In genomic region chr9:78121488-78121887, GRCh38 we compare ENCODE assay signal across 8 cellular contexts.
DNase-seq lines count a peak whose midpoint lies in the region; ATAC-seq, FAIRE-seq and TF ChIP-seq lines count a peak whose summit lies in the region.

No MANE protein-coding gene starts in this region.

- H3K4me3 ChIP-seq in HFF-Myc (replicated peaks; ENCODE audit: low read depth, low read length) (no peak overlapping the region), OCI-LY7 (ENCODE audit: low read depth, low read length, poor library complexity, severe bottlenecking) (no peak overlapping the region), pancreas (no peak overlapping the region), uterus (no peak overlapping the region)

- no peaks in the 10 kb centered on the region for H3K27me3 ChIP-seq in foreskin keratinocyte
- H3K27me3 ChIP-seq in pancreas, result no peaks in the 10 kb centered on the region
- H3K27me3 ChIP-seq in uterus, result no peaks in the 10 kb centered on the region

- H3K4me3 Mint-ChIP-seq in activated T-helper 2 cell treated with anti-CD3 and anti-CD28 coated beads, Interferon-gamma antibody, Interleukin-2, Interleukin-4, amounts not matched to agents 10 μg/mL and 5 μg/mL and 100 μg/mL, durations not matched to agents 14 hours and 24 hours and 36 hours (ENCODE audit: low read depth), result no peak overlapping the region

- H2AFZ ChIP-seq in OCI-LY7 (ENCODE audit: low read length), result no peak overlapping the region

- peaks cover 7% of the 10 kb centered on the region for H3K4me1 ChIP-seq in OCI-LY7 (ENCODE audit: insufficient read depth, low read length, poor library complexity, severe bottlenecking)
- H3K4me1 ChIP-seq in foreskin keratinocyte, result peaks cover 7% of the 10 kb centered on the region
- no peaks in the 10 kb centered on the region for H3K4me1 ChIP-seq in pancreas
- H3K4me1 ChIP-seq in uterus, result no peaks in the 10 kb centered on the region

- H3K4me2 ChIP-seq in OCI-LY7 (ENCODE audit: low read length), result no peak overlapping the region

- intact Hi-C loops in OCI-LY7 (cut with micrococcal nuclease; ENCODE audit: unreplicated experiment) (loop anchor here (10.0 kb wide), 1 partner anchor 147 kb away; no protein-coding TSS in a partner anchor), pancreas (cut with DNase I) (no loop called here), uterus (cut with DNase I; ENCODE audit: low total_unique reads) (no loop called here)
- intact Hi-C loops in activated T-helper 2 cell treated with anti-CD3 and anti-CD28 coated beads, Interferon-gamma antibody, Interleukin-2, Interleukin-4, amounts not matched to agents 10 μg/mL and 5 μg/mL and 100 μg/mL, durations not matched to agents 14 hours and 24 hours and 36 hours (cut with micrococcal nuclease), result loop anchor here (5.0 kb wide), 1 partner anchor 664 kb away; no protein-coding TSS in a partner anchor

- 45 to 53% methylated on average over 4 of the region's 4 CpGs for WGBS in pancreas, 2 donors

- H3K9me3 ChIP-seq in OCI-LY7 (ENCODE audit: low read length) (no peaks in the 10 kb centered on the region), pancreas (no peaks in the 10 kb centered on the region), uterus (no peaks in the 10 kb centered on the region)

- H4K20me1 ChIP-seq in OCI-LY7 (ENCODE audit: insufficient read depth, low read length), result no peaks in the 10 kb centered on the region

- TF ChIP-seq CTCF in HFF-Myc (IDR thresholded peaks at IDR 0.05; ENCODE audit: low read depth, low read length, missing control alignments) (peak; percentile 83), OCI-LY7 (conservative IDR thresholded peaks at IDR 0.05; ENCODE audit: low read length) (peak; percentile 83), foreskin keratinocyte (conservative IDR thresholded peaks at IDR 0.05) (peak; percentile 93), pancreas (IDR thresholded peaks at IDR 0.05) (peak in 3 of 4 donors; percentile 35 to 67 (median 56)), uterus (IDR thresholded peaks at IDR 0.05) (peak in 3 of 4 experiments; percentile 35 to 43 (median 40))

- FAIRE-seq in pancreas (lab: Jason Lieb, UNC), result peak; percentile 17

- BruUV-seq in OCI-LY7 (replicated peaks; lab: Mats Ljungman, UMichigan), result no TSS peak

- TF ChIP-seq POLR2A in uterus (IDR thresholded peaks at IDR 0.05), result no peak

- POLR2A ChIA-PET in OCI-LY7 (lab: Charles Lee), result interaction anchor here (1.2 kb wide), 1 partner anchor 48 kb away, joined by 3 read pairs; no protein-coding TSS in a partner anchor

- CTCF ChIA-PET in OCI-LY7 (lab: Charles Lee; ENCODE audit: unreplicated experiment), result interaction anchor here (0.5 kb wide), 1 partner anchor 13 kb away, joined by 5 read pairs; no protein-coding TSS in a partner anchor

- H3K36me3 Mint-ChIP-seq in activated T-helper 2 cell treated with anti-CD3 and anti-CD28 coated beads, Interferon-gamma antibody, Interleukin-2, Interleukin-4, amounts not matched to agents 10 μg/mL and 5 μg/mL and 100 μg/mL, durations not matched to agents 14 hours and 24 hours and 36 hours (ENCODE audit: low read depth), result peaks cover 3% of the 10 kb centered on the region

- no peaks in the 10 kb centered on the region for H3K9me2 ChIP-seq in OCI-LY7 (ENCODE audit: insufficient read depth, low read length)

- DNase-seq in AG20443 (ENCODE audit: low spot score) (peak; percentile 43), HFF-Myc (ENCODE audit: extremely low read depth, low read depth) (no peak), OCI-LY7 (ENCODE audit: low spot score) (peak; percentile 36), foreskin keratinocyte (peak; percentile 20 to 45), pancreas (peak; percentile 21 to 80 (median 48)), uterus (peak; percentile 23 to 44)
- DNase-seq in activated T-helper 2 cell treated with anti-CD3 and anti-CD28 coated beads, Interferon-gamma antibody, Interleukin-2, Interleukin-4, amounts not matched to agents 10 μg/mL and 5 μg/mL and 100 μg/mL, durations not matched to agents 14 hours and 24 hours and 36 hours (ENCODE audit: low spot score), result peak; percentile 37

- H3K27ac ChIP-seq in OCI-LY7 (ENCODE audit: low read depth, low read length, poor library complexity, severe bottlenecking) (no peak overlapping the region), foreskin keratinocyte (no peak overlapping the region), pancreas (no peak overlapping the region), uterus (no peak overlapping the region)

- ATAC-seq in foreskin keratinocyte, result no peak
- peak in 3 of 4 donors; percentile 69 to 74 (median 69) for ATAC-seq in pancreas
- no peak for ATAC-seq in HG03025 (IDR thresholded peaks at IDR 0.05; ENCODE audit: low FRiP score, unreplicated experiment)

- H3K36me3 ChIP-seq in OCI-LY7 (ENCODE audit: insufficient read depth, low read length), result no peaks in the 10 kb centered on the region
- H3K36me3 ChIP-seq in pancreas, result no peaks in the 10 kb centered on the region
- H3K36me3 ChIP-seq in uterus, result no peaks in the 10 kb centered on the region

- no peaks in the 10 kb centered on the region for H3K9me3 Mint-ChIP-seq in activated T-helper 2 cell treated with anti-CD3 and anti-CD28 coated beads, Interferon-gamma antibody, Interleukin-2, Interleukin-4, amounts not matched to agents 10 μg/mL and 5 μg/mL and 100 μg/mL, durations not matched to agents 14 hours and 24 hours and 36 hours

- no peaks in the 10 kb centered on the region for H3K79me2 ChIP-seq in OCI-LY7 (ENCODE audit: insufficient read depth, low read depth, low read length)

- peaks cover 31% of the 10 kb centered on the region for H3K4me1 Mint-ChIP-seq in activated T-helper 2 cell treated with anti-CD3 and anti-CD28 coated beads, Interferon-gamma antibody, Interleukin-2, Interleukin-4, amounts not matched to agents 10 μg/mL and 5 μg/mL and 100 μg/mL, durations not matched to agents 14 hours and 24 hours and 36 hours (ENCODE audit: low read depth)

- H3K27me3 Mint-ChIP-seq in activated T-helper 2 cell treated with anti-CD3 and anti-CD28 coated beads, Interferon-gamma antibody, Interleukin-2, Interleukin-4, amounts not matched to agents 10 μg/mL and 5 μg/mL and 100 μg/mL, durations not matched to agents 14 hours and 24 hours and 36 hours (ENCODE audit: low read depth), result peaks cover 13% of the 10 kb centered on the region

- no peak overlapping the region for H3K27ac Mint-ChIP-seq in activated T-helper 2 cell treated with anti-CD3 and anti-CD28 coated beads, Interferon-gamma antibody, Interleukin-2, Interleukin-4, amounts not matched to agents 10 μg/mL and 5 μg/mL and 100 μg/mL, durations not matched to agents 14 hours and 24 hours and 36 hours

Comparison
In these comparisons a context has a peak if more than half of its experiments do, and no peak if none do; other contexts are left out.
1. CTCF ChIP-seq: peak in every context shown above with its lines; median percentile 93 in foreskin keratinocyte; 83 in HFF-Myc; 83 in OCI-LY7; 56 in pancreas; 40 in uterus.
2. ATAC-seq: peak in pancreas (3 of 4); none in foreskin keratinocyte (single experiment) and HG03025 (single experiment).
3. intact Hi-C loops: an anchor here in OCI-LY7 (10.0 kb wide) and activated T-helper 2 cell treated with anti-CD3 and anti-CD28 coated beads, Interferon-gamma antibody, Interleukin-2, Interleukin-4, amounts not matched to agents 10 μg/mL and 5 μg/mL and 100 μg/mL, durations not matched to agents 14 hours and 24 hours and 36 hours (5.0 kb wide); none called in pancreas and uterus.